Comparison of ENCODE assay signal across 21 cellular contexts in genomic region chr15:62798536-62798935, GRCh38.
"Had no signal": no experiment of that assay in that cellular context is flagged by ENCODE, and none has a peak within 500 bp of the region (broad histone marks: within the 10 kb centered on the region; RNA-seq: fewer than 3 reads in every experiment).

No MANE protein-coding gene starts in this region.

- H3K27me3 ChIP-seq: heart left ventricle, neural progenitor cell, ovary, right atrium auricular region, sigmoid colon, stomach, upper lobe of left lung, vagina had no signal

- H3K4me3 ChIP-seq: coronary artery, heart left ventricle, neural progenitor cell, ovary, right atrium auricular region, sigmoid colon, skin epidermis, stomach, thoracic aorta, upper lobe of left lung, vagina had no signal

- ATAC-seq: heart left ventricle; natural killer cell treated with Interleukin-12 subunit alpha and Interleukin-12 subunit beta and Interleukin-15 and Interleukin-18, amount 100 ng/mL, for 72 hours had no signal

- H3K4me2 ChIP-seq: neural progenitor cell had no signal

- H3K9ac ChIP-seq: neural progenitor cell had no signal

- H3K4me1 ChIP-seq: stomach, upper lobe of left lung, vagina had no signal

- H3K9me3 ChIP-seq: heart left ventricle, ovary, right atrium auricular region, sigmoid colon, stomach, thoracic aorta, upper lobe of left lung, vagina had no signal

- H3K27ac ChIP-seq: coronary artery, neural progenitor cell, ovary, sigmoid colon, skin epidermis, stomach, thoracic aorta, upper lobe of left lung, vagina had no signal

- FAIRE-seq: frontal cortex had no signal

- DNase-seq: effector CD4-positive, alpha-beta T cell; hippocampal formation; kidney glomerular epithelial cell; mammary epithelial cell; nucleus accumbens; ovary; sigmoid colon; stimulated activated CD4-positive, alpha-beta T cell treated with anti-CD3 and anti-CD28 coated beads, Interleukin-2, amount 100 ng/mL, for 24 hours; stimulated activated naive CD4-positive, alpha-beta T cell; stomach; substantia nigra; upper lobe of left lung had no signal

- H3K36me3 ChIP-seq: neural progenitor cell, ovary had no signal
